ENCODE assay signal across 33 cellular contexts in the genomic region with DNA sequence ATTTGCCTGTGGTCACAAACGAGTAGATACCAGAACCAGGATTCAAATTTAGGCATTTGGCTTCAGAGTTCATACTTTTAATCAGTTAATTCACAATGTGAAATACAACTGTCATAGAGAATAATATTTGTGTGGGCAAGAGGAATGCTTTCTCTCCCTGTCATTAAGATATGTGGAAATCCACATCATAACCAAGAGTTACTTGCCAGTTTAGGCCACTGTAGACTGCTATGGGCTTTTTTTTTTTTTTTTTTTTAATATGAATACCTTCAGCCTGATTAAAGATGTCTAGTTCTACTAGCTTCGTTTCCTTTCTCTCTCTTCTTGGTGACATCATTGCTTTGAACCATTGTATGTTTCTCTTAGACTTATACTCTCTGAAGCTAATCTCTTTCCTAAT.
"Had no signal": no experiment of that assay in that cellular context is flagged by ENCODE, and none has a peak within 500 bp of the region (broad histone marks: within the 10 kb centered on the region; RNA-seq: fewer than 3 reads in every experiment).

No MANE protein-coding gene starts in this region.

- H3K4me3 ChIP-seq: ascending aorta, ovary, tibial nerve had no signal

- H3K27me3 Mint-ChIP-seq: activated CD4-positive, alpha-beta memory T cell treated with anti-CD3 and anti-CD28 coated beads for 36 hours; activated T-cell treated with anti-CD3 and anti-CD28 coated beads, Interleukin-2, amount 50 U/mL, for 24 hours; effector memory CD8-positive, alpha-beta T cell; naive B cell; progenitor cell of endocrine pancreas had no signal

- H3K9me3 ChIP-seq: ascending aorta, neutrophil, ovary, tibial nerve had no signal

- DNase-seq: activated CD4-positive, alpha-beta memory T cell treated with anti-CD3 and anti-CD28 coated beads for 36 hours; activated CD4-positive, alpha-beta T cell treated with anti-CD3 and anti-CD28 coated beads for 48 hours; activated CD8-positive, alpha-beta memory T cell treated with anti-CD3 and anti-CD28 coated beads, Interleukin-2, amount 50 U/mL, for 48 hours; activated gamma-delta T cell; activated naive CD4-positive, alpha-beta T cell treated with anti-CD3 and anti-CD28 coated beads, Interleukin-2, amount 50 U/mL, for 16 hours; activated T-cell treated with anti-CD3 and anti-CD28 coated beads, Interleukin-2, amount 50 U/mL, for 24 hours; brain microvascular endothelial cell; cortex of kidney; effector memory CD8-positive, alpha-beta T cell; foreskin fibroblast; head of caudate nucleus; hippocampal formation; kidney; left colon; mammary epithelial cell; naive B cell; nephron progenitor cell; ovary; small intestine; stimulated activated CD4-positive, alpha-beta T cell treated with anti-CD3 and anti-CD28 coated beads, Interleukin-1b, Interleukin-23, amount 100 ng/mL, for 48 hours; stimulated activated CD4-positive, alpha-beta T cell treated with anti-CD3 and anti-CD28 coated beads, Interleukin-4, amount 100 ng/mL, for 4 hours; stimulated activated CD8-positive, alpha-beta memory T cell treated with anti-CD3 and anti-CD28 coated beads, Interleukin-4, amount 100 ng/mL, for 48 hours; stimulated activated naive CD4-positive, alpha-beta T cell; SW 1271; T1000; WERI-Rb-1 had no signal

- ATAC-seq: activated CD4-positive, CD25-positive, alpha-beta regulatory T cell treated with anti-CD3 and anti-CD28 coated beads, Interleukin-2, amount 50 U/mL, for 24 hours; effector memory CD8-positive, alpha-beta T cell; left colon; sciatic nerve had no signal

- H3K36me3 ChIP-seq: ovary had no signal

- H3K27me3 ChIP-seq: ascending aorta, brain microvascular endothelial cell, neutrophil, ovary, tibial nerve had no signal

- H3K4me3 Mint-ChIP-seq: activated CD4-positive, alpha-beta memory T cell treated with anti-CD3 and anti-CD28 coated beads for 36 hours; activated T-cell treated with anti-CD3 and anti-CD28 coated beads, Interleukin-2, amount 50 U/mL, for 24 hours; effector memory CD8-positive, alpha-beta T cell; nephron progenitor cell; T-helper 1 cell treated with Interleukin-12 subunit alpha and Interleukin-12 subunit beta and Interleukin-4 antibody, amounts not matched to agents 30 μg/mL and 1 μg/mL, for 36 hours had no signal

- H3K27ac ChIP-seq: ascending aorta, brain microvascular endothelial cell, neutrophil, ovary, tibial nerve, WERI-Rb-1 had no signal

- H3K4me1 ChIP-seq: ascending aorta had no signal

- H3K9me3 Mint-ChIP-seq: activated CD4-positive, alpha-beta memory T cell treated with anti-CD3 and anti-CD28 coated beads for 36 hours; activated T-cell treated with anti-CD3 and anti-CD28 coated beads, Interleukin-2, amount 50 U/mL, for 24 hours; effector memory CD8-positive, alpha-beta T cell; naive B cell; nephron progenitor cell; T-helper 1 cell treated with Interleukin-12 subunit alpha and Interleukin-12 subunit beta and Interleukin-4 antibody, amounts not matched to agents 30 μg/mL and 1 μg/mL, for 36 hours had no signal

- H3K27ac Mint-ChIP-seq: activated CD4-positive, alpha-beta memory T cell treated with anti-CD3 and anti-CD28 coated beads for 36 hours; activated T-cell treated with anti-CD3 and anti-CD28 coated beads, Interleukin-2, amount 50 U/mL, for 24 hours; nephron progenitor cell; progenitor cell of endocrine pancreas; T-helper 1 cell treated with Interleukin-12 subunit alpha and Interleukin-12 subunit beta and Interleukin-4 antibody, amounts not matched to agents 30 μg/mL and 1 μg/mL, for 36 hours had no signal
